In the genomic region with DNA sequence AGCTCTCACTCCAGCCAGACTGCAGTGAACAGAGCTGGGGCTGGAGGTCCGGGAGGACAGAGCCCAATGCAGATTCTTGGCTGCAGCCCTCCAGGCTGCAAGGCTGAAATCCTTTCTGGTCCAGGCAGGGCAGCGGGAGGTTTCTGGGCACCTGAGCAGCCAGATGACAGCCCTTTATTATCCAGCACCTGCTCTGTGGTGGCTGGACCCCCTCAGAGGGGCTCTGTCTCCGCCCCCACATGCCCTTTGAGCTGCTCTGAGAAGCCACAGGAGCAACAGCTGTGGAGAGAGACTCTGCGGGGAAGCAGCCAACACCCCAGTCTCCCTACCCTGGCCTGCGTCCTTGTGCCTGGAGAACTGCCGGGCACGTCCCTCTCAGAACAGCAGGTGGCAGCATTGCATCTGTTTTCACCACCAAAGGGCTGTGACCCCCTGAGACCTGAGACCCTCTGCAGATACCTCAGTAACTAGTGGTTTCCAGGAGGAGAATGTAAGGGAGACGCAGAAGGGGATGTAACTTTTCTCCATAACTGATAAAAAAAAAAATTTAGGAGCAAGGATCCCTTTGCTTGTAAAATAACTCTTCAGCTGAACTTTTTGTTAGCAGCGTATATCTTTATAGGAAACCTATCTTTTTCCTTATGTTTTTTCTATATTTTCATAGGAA, we compare ENCODE assay signal across 9 cellular contexts. TPM values are rescaled to one million over a fixed set of nuclear protein-coding genes. Genes with fewer than 3 reads are reported as not detected.
DNase-seq lines count a peak whose midpoint lies in the region; FAIRE-seq and TF ChIP-seq lines count a peak whose summit lies in the region.
"Had no signal": no experiment of that assay in that cellular context is flagged by ENCODE, and none has a peak within 500 bp of the region (broad histone marks: within the 10 kb centered on the region; RNA-seq: fewer than 3 reads in every experiment).

No MANE protein-coding gene starts in this region.

- TF ChIP-seq CTCF in D721Med (IDR thresholded peaks at IDR 0.05; ENCODE audit: insufficient read depth, missing control alignments) (peak; percentile 99), LNCaP clone FGC (IDR thresholded peaks at IDR 0.05; ENCODE audit: control insufficient read depth, extremely low read depth, insufficient read depth) (peak; percentile 95), progenitor cell of endocrine pancreas (IDR thresholded peaks at IDR 0.05; ENCODE audit: unreplicated experiment) (peak; percentile 84)

- peak overlapping the region; percentile 73 for H3K27ac Mint-ChIP-seq in progenitor cell of endocrine pancreas

- no peak overlapping the region for H3K27ac ChIP-seq in SJCRH30

- no peak overlapping the region for H3K4me3 Mint-ChIP-seq in progenitor cell of endocrine pancreas (ENCODE audit: low read depth)

- peaks cover 32% of the 10 kb centered on the region for H3K4me1 ChIP-seq in SJCRH30

- DNase-seq in D721Med (ENCODE audit: insufficient read length, low spot score) = peak; percentile 93
- no peak for DNase-seq in LNCaP clone FGC (ENCODE audit: low read depth)
- peak; percentile 92 to 95 for DNase-seq in SJCRH30
- peak; percentile 75 for DNase-seq in activated naive CD4-positive, alpha-beta T cell treated with Interleukin-2 at 50 U/mL for 16 hours
- DNase-seq in head of caudate nucleus = peak; percentile 73 to 96 (median 88)
- DNase-seq in progenitor cell of endocrine pancreas (ENCODE audit: low spot score, unreplicated experiment) = peak; percentile 71
- peak; percentile 77 for DNase-seq in urothelium cell line (ENCODE audit: low spot score)
- DNase-seq in GOT3 (lab: John Stamatoyannopoulos, UW) = no peak

- no peaks in the 10 kb centered on the region for H3K27me3 Mint-ChIP-seq in progenitor cell of endocrine pancreas

- H3K4me1 Mint-ChIP-seq in progenitor cell of endocrine pancreas (ENCODE audit: low read depth) = peaks cover 16% of the 10 kb centered on the region

- H3K36me3 ChIP-seq in SJCRH30 = 0 out of 2 replicates have a peak, but pooled peaks cover 1% of the 10 kb centered on the region

- no peaks in the 10 kb centered on the region for H3K9me3 Mint-ChIP-seq in progenitor cell of endocrine pancreas (ENCODE audit: low read depth)

- H3K4me3 ChIP-seq in LNCaP clone FGC (ENCODE audit: low read depth, low read length) = no peak overlapping the region
- H3K4me3 ChIP-seq in SJCRH30 = no peak overlapping the region

- FAIRE-seq in D721Med (lab: Jason Lieb, UNC) (no peak), urothelium cell line (lab: Jason Lieb, UNC) (peak; percentile 84)
- FAIRE-seq: TTC549 had no signal

- H3K36me3 Mint-ChIP-seq in progenitor cell of endocrine pancreas (ENCODE audit: insufficient read depth) = no peaks in the 10 kb centered on the region

- no peaks in the 10 kb centered on the region for H3K27me3 ChIP-seq in SJCRH30

- intact Hi-C loops in head of caudate nucleus (cut with DNase I) = loop anchor here (1.0 to 10.0 kb wide), 2 partner anchors 46 to 152 kb away; a partner anchor contains a TSS

- H3K9me3 ChIP-seq in SJCRH30 (replicated peaks) = no peaks in the 10 kb centered on the region

RNA-seq across cellular contexts. Expression of a gene that starts 3.7 kb away (rescaled TPM):
- total RNA-seq in SJCRH30 (2014; rRNA removed; shearing (Covaris generic)) = 101 and 105 TPM in 2 replicates
- 98.7 and 102 TPM in 2 replicates for total RNA-seq in progenitor cell of endocrine pancreas

RNA-seq across cellular contexts. Expression of a gene that starts 32.5 kb away (rescaled TPM):
- 0.15 and 0.24 TPM in 2 replicates for total RNA-seq in SJCRH30 (2014; rRNA removed; shearing (Covaris generic))
- total RNA-seq in progenitor cell of endocrine pancreas = 6.3 and 7.1 TPM in 2 replicates

RNA-seq across cellular contexts. Expression of a gene that starts 44.1 kb away (rescaled TPM):
- total RNA-seq in SJCRH30 (2014; rRNA removed; shearing (Covaris generic)) = 137 and 141 TPM in 2 replicates
- total RNA-seq in progenitor cell of endocrine pancreas = 186 and 188 TPM in 2 replicates

RNA-seq across cellular contexts. Expression of a gene that starts 54.3 kb away (rescaled TPM):
- 103 and 104 TPM in 2 replicates for total RNA-seq in SJCRH30 (2014; rRNA removed; shearing (Covaris generic))
- total RNA-seq in progenitor cell of endocrine pancreas = 113 and 117 TPM in 2 replicates

RNA-seq across cellular contexts. Expression of a gene that starts 57.0 kb away (rescaled TPM):
- total RNA-seq in SJCRH30 (2014; rRNA removed; shearing (Covaris generic)) = 80.3 and 81.6 TPM in 2 replicates
- 44.8 and 48.1 TPM in 2 replicates for total RNA-seq in progenitor cell of endocrine pancreas

Comparison
In these comparisons a context has a peak if more than half of its experiments do, and no peak if none do; other contexts are left out.
1. DNase-seq: peak in D721Med (single experiment), SJCRH30 (2 of 2), activated naive CD4-positive, alpha-beta T cell treated with Interleukin-2 at 50 U/mL for 16 hours (single experiment), head of caudate nucleus (42 of 42), progenitor cell of endocrine pancreas (single experiment) and urothelium cell line (single experiment); none in LNCaP clone FGC (single experiment) and GOT3 (single experiment).
2. Peak in every context shown above with its lines, with median percentiles within 50 percentile points of each other: CTCF ChIP-seq.